Comparison of ENCODE assay signal across 9 cellular contexts in genomic region chr3:535566-536416, GRCh38.
DNase-seq lines count a peak whose midpoint lies in the region; ATAC-seq, FAIRE-seq and TF ChIP-seq lines count a peak whose summit lies in the region.
"Had no signal": no experiment of that assay in that cellular context is flagged by ENCODE, and none has a peak within 500 bp of the region (broad histone marks: within the 10 kb centered on the region; RNA-seq: fewer than 3 reads in every experiment).

No MANE protein-coding gene starts in this region.

- H3K4me3 ChIP-seq in ascending aorta (peak overlapping the region; percentile 47 to 77), keratinocyte (ENCODE audit: control insufficient read depth in 2 of 3, extremely low read depth in 1 of 3, insufficient read depth in 2 of 3, low read depth in 1 of 3, low read length in 3 of 3) (peak overlapping the region; percentile 38 to 57 (median 50)), testis (peak overlapping the region; percentile 31 to 52)

- intact Hi-C loops in ascending aorta (cut with DNase I): no loop called here
- intact Hi-C loops in testis (cut with DNase I; ENCODE audit: low total_unique reads): no loop called here

- peak overlapping the region; percentile 60 for H2AFZ ChIP-seq in keratinocyte (ENCODE audit: control insufficient read depth, low read length)

- H3K36me3 ChIP-seq in ascending aorta: no peaks in the 10 kb centered on the region
- H3K36me3 ChIP-seq in keratinocyte (ENCODE audit: control insufficient read depth in 2 of 2, extremely low read depth in 1 of 2, insufficient read depth in 2 of 2, low read length in 2 of 2): no peaks in the 10 kb centered on the region
- no peaks in the 10 kb centered on the region for H3K36me3 ChIP-seq in testis (ENCODE audit: low read depth, missing control alignments)

- dilution Hi-C loops in keratinocyte (cut with MboI; ENCODE audit: extremely low pct_ligation_motif_present, low sequenced_read_pairs): no loop called here

- peak overlapping the region; percentile 7 for H3K4me2 ChIP-seq in keratinocyte (ENCODE audit: control insufficient read depth, extremely low read depth, insufficient read depth, low read depth, low read length)

- ATAC-seq in HG02943 (IDR thresholded peaks at IDR 0.05; ENCODE audit: low read depth, unreplicated experiment): peak; percentile 61
- ATAC-seq: HCT116 had no signal

- H3K27me3 ChIP-seq in ascending aorta (no peaks in the 10 kb centered on the region), keratinocyte (ENCODE audit: control insufficient read depth, extremely low read depth, insufficient read depth, low read length) (no peaks in the 10 kb centered on the region), testis (no peaks in the 10 kb centered on the region)

- H4K20me1 ChIP-seq in keratinocyte (ENCODE audit: control insufficient read depth, extremely low read depth, insufficient read depth, low read length): no peaks in the 10 kb centered on the region

- H3K9me3 ChIP-seq in ascending aorta (peaks cover 0 to 9% of the 10 kb centered on the region in 2 donors), keratinocyte (ENCODE audit: control insufficient read depth, low read depth, low read length) (no peaks in the 10 kb centered on the region), testis (no peaks in the 10 kb centered on the region)

- 50 to 70% methylated on average over 40 to 51 of the region's 51 CpGs for WGBS in testis, 2 donors

- peak; percentile 30 for TF ChIP-seq POLR2A in testis (IDR thresholded peaks at IDR 0.05)

- DNase-seq in ascending aorta (ENCODE audit: low spot score in 2 of 2): peak in 1 of 2 donors; percentile 70
- peak; percentile 2 for DNase-seq in keratinocyte (ENCODE audit: low read depth, low spot score)
- peak; percentile 84 for DNase-seq in testis
- no peak for DNase-seq in HK-2 (ENCODE audit: unreplicated experiment)
- no peak for DNase-seq in NCI-H69 (lab: John Stamatoyannopoulos, UW)
- no peak for DNase-seq in activated CD4-positive, alpha-beta T cell treated with anti-CD3 and anti-CD28 coated beads, Interleukin-2, amount 50 U/mL, for 4 hours
- DNase-seq in activated CD4-positive, alpha-beta T cell treated with anti-CD3 and anti-CD28 coated beads for 1 hour: no peak

- H3K27ac ChIP-seq in ascending aorta (peak overlapping the region; percentile 51 to 73), keratinocyte (ENCODE audit: control insufficient read depth, insufficient read depth, low read length) (no peak overlapping the region), testis (no peak overlapping the region)

- H3K9ac ChIP-seq in keratinocyte (ENCODE audit: control insufficient read depth, extremely low read depth, insufficient read depth, low read length): peak overlapping the region; percentile 41

- H3K79me2 ChIP-seq in keratinocyte (ENCODE audit: control insufficient read depth, insufficient read depth, low read length): no peaks in the 10 kb centered on the region

- peak; percentile 33 to 41 (median 39) for TF ChIP-seq CTCF in ascending aorta (IDR thresholded peaks at IDR 0.05)
- peak in 2 of 3 experiments; percentile 35 to 37 for TF ChIP-seq CTCF in keratinocyte (optimal IDR thresholded peaks at IDR 0.05 in 1 of 3, IDR thresholded peaks at IDR 0.05 in 1 of 3, conservative IDR thresholded peaks at IDR 0.05 in 1 of 3; ENCODE audit: extremely low read depth in 1 of 3, insufficient read depth in 2 of 3, low read length in 3 of 3)
- TF ChIP-seq CTCF in testis (IDR thresholded peaks at IDR 0.05): peak in 1 of 3 experiments; percentile 33

- H3K9me1 ChIP-seq in keratinocyte (ENCODE audit: control insufficient read depth, extremely low read depth, insufficient read depth, low read length): no peaks in the 10 kb centered on the region

- H3K4me1 ChIP-seq in ascending aorta (no peaks in the 10 kb centered on the region), keratinocyte (ENCODE audit: control insufficient read depth, extremely low read depth, insufficient read depth, low read length) (no peaks in the 10 kb centered on the region), testis (no peaks in the 10 kb centered on the region)

- no peak for FAIRE-seq in keratinocyte (lab: Jason Lieb, UNC)

Comparison
In these comparisons a context has a peak if more than half of its experiments do, and no peak if none do; other contexts are left out.
1. DNase-seq: peak in keratinocyte (single experiment) and testis (single experiment); none in HK-2 (single experiment), NCI-H69 (single experiment), activated CD4-positive, alpha-beta T cell treated with anti-CD3 and anti-CD28 coated beads, Interleukin-2, amount 50 U/mL, for 4 hours (0 of 2) and activated CD4-positive, alpha-beta T cell treated with anti-CD3 and anti-CD28 coated beads for 1 hour (single experiment).
2. H3K27ac ChIP-seq: peak in ascending aorta (2 of 2); none in keratinocyte (single experiment) and testis (0 of 2).
3. Peak in every context shown above with its lines, with median percentiles within 50 percentile points of each other: H3K4me3 ChIP-seq.